In the genomic region with DNA sequence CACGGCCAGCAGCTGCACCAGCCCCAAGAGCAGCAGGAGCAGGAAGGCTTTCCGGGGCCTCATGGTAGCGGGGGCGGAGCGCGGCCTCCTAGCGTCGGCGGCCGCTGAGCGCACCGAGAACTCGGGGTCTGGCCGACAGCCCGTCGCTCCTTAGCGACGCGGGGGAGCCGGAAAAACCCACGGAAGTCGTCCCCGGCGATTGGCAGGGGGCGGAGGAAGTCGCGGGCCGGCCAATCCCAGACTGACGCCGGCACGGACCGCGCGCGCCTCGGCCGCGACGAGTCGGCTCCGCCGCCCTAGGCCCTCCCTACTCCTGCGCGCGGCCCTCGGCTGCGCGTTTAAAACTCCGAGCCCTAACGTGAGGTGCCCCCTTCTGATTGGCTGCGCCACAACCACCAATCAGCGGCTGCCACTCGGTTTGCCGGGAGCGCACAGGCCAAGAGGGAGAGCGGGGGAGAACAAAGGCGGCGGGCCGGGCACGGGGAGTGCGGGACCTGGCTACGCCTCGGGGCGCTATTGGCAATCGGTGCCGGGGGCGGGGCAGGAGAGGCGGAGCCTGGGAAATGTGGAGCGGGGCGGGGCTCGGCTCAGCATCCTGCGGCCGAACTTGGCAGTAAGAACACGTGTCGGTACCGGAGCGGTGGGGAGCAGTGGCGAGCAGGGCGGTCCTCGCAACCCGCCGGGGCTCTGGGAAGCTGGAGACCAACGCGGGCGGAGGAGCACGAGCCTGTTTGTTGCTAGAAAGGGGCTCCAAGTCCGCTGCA, we compare ENCODE assay signal across 8 cellular contexts. TPM values are rescaled to one million over a fixed set of nuclear protein-coding genes. Genes with fewer than 3 reads are reported as not detected.
DNase-seq lines count a peak whose midpoint lies in the region; ATAC-seq and TF ChIP-seq lines count a peak whose summit lies in the region.

A gene with protein sequence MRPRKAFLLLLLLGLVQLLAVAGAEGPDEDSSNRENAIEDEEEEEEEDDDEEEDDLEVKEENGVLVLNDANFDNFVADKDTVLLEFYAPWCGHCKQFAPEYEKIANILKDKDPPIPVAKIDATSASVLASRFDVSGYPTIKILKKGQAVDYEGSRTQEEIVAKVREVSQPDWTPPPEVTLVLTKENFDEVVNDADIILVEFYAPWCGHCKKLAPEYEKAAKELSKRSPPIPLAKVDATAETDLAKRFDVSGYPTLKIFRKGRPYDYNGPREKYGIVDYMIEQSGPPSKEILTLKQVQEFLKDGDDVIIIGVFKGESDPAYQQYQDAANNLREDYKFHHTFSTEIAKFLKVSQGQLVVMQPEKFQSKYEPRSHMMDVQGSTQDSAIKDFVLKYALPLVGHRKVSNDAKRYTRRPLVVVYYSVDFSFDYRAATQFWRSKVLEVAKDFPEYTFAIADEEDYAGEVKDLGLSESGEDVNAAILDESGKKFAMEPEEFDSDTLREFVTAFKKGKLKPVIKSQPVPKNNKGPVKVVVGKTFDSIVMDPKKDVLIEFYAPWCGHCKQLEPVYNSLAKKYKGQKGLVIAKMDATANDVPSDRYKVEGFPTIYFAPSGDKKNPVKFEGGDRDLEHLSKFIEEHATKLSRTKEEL (minus strand): TSS at position 160 of the 764 bp plus-strand sequence. CDS start 97 bp downstream, at position 63.

- H3K4me2 ChIP-seq in DND-41 (ENCODE audit: insufficient read depth, low read length) (peak within 1 kb of the TSS; percentile 88), KMS-11 (peak within 1 kb of the TSS; percentile 89)

- peak; percentile 84 to 92 for TF ChIP-seq POLR2A in Peyer's patch (IDR thresholded peaks at IDR 0.05)

- H2AFZ ChIP-seq in DND-41 (ENCODE audit: low read depth, low read length): peak within 1 kb of the TSS; percentile 84
- H2AFZ ChIP-seq in KMS-11 (ENCODE audit: low read depth): peak within 1 kb of the TSS; percentile 64

- H3K27ac ChIP-seq in DND-41 (ENCODE audit: low read length): peak within 1 kb of the TSS; percentile 80
- H3K27ac ChIP-seq in KMS-11: peak within 1 kb of the TSS; percentile 85
- H3K27ac ChIP-seq in Peyer's patch: peak within 1 kb of the TSS; percentile 84 to 94 (median 89)
- peak within 1 kb of the TSS; percentile 98 for H3K27ac ChIP-seq in muscle layer of colon (ENCODE audit: low read depth, low read length)

- TF ChIP-seq CTCF in DND-41 (IDR thresholded peaks at IDR 0.05; ENCODE audit: borderline replicate concordance, extremely low read depth, low read length, poor library complexity, severe bottlenecking): no peak
- TF ChIP-seq CTCF in KMS-11 (conservative IDR thresholded peaks at IDR 0.05; ENCODE audit: low read depth, low read length): no peak; the same call in 1 of the 2 replicates
- peak in 4 of 6 experiments; percentile 2 to 37 (median 21) for TF ChIP-seq CTCF in Peyer's patch (IDR thresholded peaks at IDR 0.05)

- ATAC-seq in DND-41 (ENCODE audit: insufficient read depth, low read depth) (peak; percentile 91), GM21737 (IDR thresholded peaks at IDR 0.05; ENCODE audit: unreplicated experiment) (peak; percentile 91), esophagus mucosa (peak; percentile 99)

- H3K79me2 ChIP-seq in DND-41 (ENCODE audit: insufficient read depth, low read length) (peaks cover 44% of the 10 kb centered on the region), KMS-11 (ENCODE audit: insufficient read depth, low read depth) (peaks cover 46% of the 10 kb centered on the region)

- DNase-seq in DND-41 (peak; percentile 100), Peyer's patch (peak; percentile 99 to 100 (median 100))
- DNase-seq in activated T-cell treated with anti-CD3 and anti-CD28 coated beads, Interleukin-2, amount 50 U/mL, for 48 hours: peak; percentile 99 to 100
- peak; percentile 100 for DNase-seq in stimulated activated CD8-positive, alpha-beta memory T cell treated with anti-CD3 and anti-CD28 coated beads, Interleukin-7, amount 100 ng/mL, for 24 hours (ENCODE audit: low read depth)

- H3K4me1 ChIP-seq in DND-41 (ENCODE audit: insufficient read depth, low read length) (peaks cover 36% of the 10 kb centered on the region), KMS-11 (ENCODE audit: low read depth, poor library complexity, severe bottlenecking) (peaks cover 29% of the 10 kb centered on the region), Peyer's patch (peaks cover 0 to 25% (median 5%) of the 10 kb centered on the region in 4 donors), muscle layer of colon (ENCODE audit: insufficient read depth, low read length) (peaks cover 13% of the 10 kb centered on the region)

- H3K36me3 ChIP-seq in DND-41 (ENCODE audit: insufficient read depth, low read length) (peaks cover 13% of the 10 kb centered on the region; the same call in 1 of the 2 replicates), KMS-11 (ENCODE audit: insufficient read depth) (no peaks in the 10 kb centered on the region), Peyer's patch (no peaks in the 10 kb centered on the region), muscle layer of colon (ENCODE audit: insufficient read depth, low read length) (no peaks in the 10 kb centered on the region)

- peaks cover 7% of the 10 kb centered on the region; the same call in 1 of the 2 replicates for H4K20me1 ChIP-seq in DND-41 (ENCODE audit: insufficient read depth, low read length)
- peaks cover 4% of the 10 kb centered on the region; the same call in 1 of the 2 replicates for H4K20me1 ChIP-seq in KMS-11 (ENCODE audit: insufficient read depth)

- H3K9ac ChIP-seq in DND-41 (ENCODE audit: low read depth, low read length): peak within 1 kb of the TSS; percentile 92
- H3K9ac ChIP-seq in KMS-11: peak within 1 kb of the TSS; percentile 95
- peak within 1 kb of the TSS; percentile 67 for H3K9ac ChIP-seq in muscle layer of colon (ENCODE audit: low read length)

- H3K9me3 ChIP-seq in DND-41 (ENCODE audit: insufficient read depth, low read length, severe bottlenecking) (no peaks in the 10 kb centered on the region), Peyer's patch (no peaks in the 10 kb centered on the region), muscle layer of colon (ENCODE audit: low read length) (no peaks in the 10 kb centered on the region)

- H3K27me3 ChIP-seq in DND-41 (ENCODE audit: insufficient read depth, low read length, poor library complexity) (no peaks in the 10 kb centered on the region), KMS-11 (ENCODE audit: insufficient read depth, low read depth) (no peaks in the 10 kb centered on the region), Peyer's patch (no peaks in the 10 kb centered on the region), muscle layer of colon (ENCODE audit: control insufficient read depth in 1 of 2, insufficient read depth in 2 of 2, low read length in 2 of 2) (no peaks in the 10 kb centered on the region)

- H3K4me3 ChIP-seq in DND-41 (ENCODE audit: low read depth in 1 of 2, low read length in 2 of 2): peak within 1 kb of the TSS; percentile 66 to 76
- peak within 1 kb of the TSS; percentile 29 for H3K4me3 ChIP-seq in KMS-11 (IDR thresholded peaks at IDR 0.05; ENCODE audit: insufficient read depth, low read depth, low read length)
- H3K4me3 ChIP-seq in Peyer's patch: peak within 1 kb of the TSS; percentile 72 to 96 (median 83)
- H3K4me3 ChIP-seq in muscle layer of colon (ENCODE audit: low read depth in 1 of 2, low read length in 2 of 2): peak within 1 kb of the TSS; percentile 75 to 92

RNA-seq across cellular contexts. Expression of the gene that starts here (rescaled TPM):
- total RNA-seq in Peyer's patch (100 to 1,000 TPM in 1 of 4 donors, 10 to 100 TPM in 3; 57.1 to 100 (median 61.6) TPM), esophagus mucosa (58.8 TPM)

Comparison
In these comparisons a context has a peak if more than half of its experiments do, and no peak if none do; other contexts are left out.
1. Peak in every context shown above with its lines: DNase-seq, ATAC-seq, H3K4me3 ChIP-seq and H3K27ac ChIP-seq.
2. H3K4me3 ChIP-seq: peak in every context shown above with its lines; median percentile 84 in muscle layer of colon; 83 in Peyer's patch; 71 in DND-41; 29 in KMS-11.
3. CTCF ChIP-seq: peak in Peyer's patch (4 of 6); none in DND-41 (single experiment) and KMS-11 (single experiment).